ENCODE assay signal across 18 cellular contexts in the genomic region with DNA sequence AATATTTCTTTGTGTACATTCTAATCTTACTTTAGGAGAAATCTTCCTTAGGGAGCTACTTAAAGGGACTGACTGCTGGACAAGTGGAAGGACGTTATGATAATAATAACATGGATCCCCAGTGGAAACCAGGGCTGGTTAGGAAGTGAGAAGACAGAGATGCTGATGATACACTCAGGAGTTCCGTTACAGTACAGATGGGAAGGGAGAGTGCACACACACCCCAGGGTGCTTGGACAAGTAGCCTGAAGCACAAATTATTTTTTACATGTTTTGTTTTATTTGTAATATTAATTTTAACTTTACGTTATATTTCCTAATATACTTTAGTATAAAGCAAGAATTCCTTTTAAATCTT.
"Had no signal": no experiment of that assay in that cellular context is flagged by ENCODE, and none has a peak within 500 bp of the region (broad histone marks: within the 10 kb centered on the region; RNA-seq: fewer than 3 reads in every experiment).

No MANE protein-coding gene starts in this region.

- FAIRE-seq: frontal cortex had no signal

- H3K27me3 ChIP-seq: ascending aorta, heart left ventricle, left lung had no signal

- DNase-seq: activated CD4-positive, alpha-beta T cell treated with anti-CD3 and anti-CD28 coated beads for 1 hour; activated CD8-positive, alpha-beta memory T cell treated with anti-CD3 and anti-CD28 coated beads for 24 hours; activated CD8-positive, alpha-beta memory T cell treated with anti-CD3 and anti-CD28 coated beads, Interleukin-2, amount 50 U/mL, for 48 hours; activated effector memory CD4-positive, alpha-beta T cell treated with Interleukin-2 at 50 U/mL for 16 hours; activated T-cell treated with anti-CD3 and anti-CD28 coated beads, Interleukin-2, amount 50 U/mL, for 48 hours; heart left ventricle; left lung; stimulated activated CD4-positive, alpha-beta T cell treated with anti-CD3 and anti-CD28 coated beads, Interleukin-1b, Interleukin-23, amount 100 ng/mL, for 48 hours; stimulated activated CD8-positive, alpha-beta memory T cell treated with anti-CD3 and anti-CD28 coated beads, Interleukin-4, amount 100 ng/mL, for 48 hours; stimulated activated naive CD4-positive, alpha-beta T cell had no signal

- ATAC-seq: heart left ventricle, left lung had no signal

- H3K4me3 ChIP-seq: ascending aorta, coronary artery, heart left ventricle, left lung had no signal

- H3K27ac ChIP-seq: ascending aorta, coronary artery, heart left ventricle, left lung had no signal

- H3K27me3 Mint-ChIP-seq: central memory CD8-positive, alpha-beta T cell; progenitor cell of endocrine pancreas had no signal

- H3K9me3 Mint-ChIP-seq: activated naive CD4-positive, alpha-beta T cell treated with anti-CD3 and anti-CD28 coated beads, Interleukin-2, amount 50 U/mL, for 24 hours; central memory CD8-positive, alpha-beta T cell had no signal

- H3K36me3 Mint-ChIP-seq: activated naive CD4-positive, alpha-beta T cell treated with anti-CD3 and anti-CD28 coated beads, Interleukin-2, amount 50 U/mL, for 24 hours; mesothelial cell of epicardium had no signal

- H3K4me1 ChIP-seq: ascending aorta, heart left ventricle, left lung had no signal

- H3K27ac Mint-ChIP-seq: activated naive CD4-positive, alpha-beta T cell treated with anti-CD3 and anti-CD28 coated beads, Interleukin-2, amount 50 U/mL, for 24 hours; mesothelial cell of epicardium; progenitor cell of endocrine pancreas had no signal

- H3K4me3 Mint-ChIP-seq: activated naive CD4-positive, alpha-beta T cell treated with anti-CD3 and anti-CD28 coated beads, Interleukin-2, amount 50 U/mL, for 24 hours; central memory CD8-positive, alpha-beta T cell; mesothelial cell of epicardium; nephron had no signal

- H3K4me1 Mint-ChIP-seq: activated naive CD4-positive, alpha-beta T cell treated with anti-CD3 and anti-CD28 coated beads, Interleukin-2, amount 50 U/mL, for 24 hours; central memory CD8-positive, alpha-beta T cell; nephron had no signal

- H3K9me3 ChIP-seq: ascending aorta had no signal

- H3K36me3 ChIP-seq: ascending aorta, heart left ventricle, left lung had no signal
